In genomic region chr10:119652361-119652760, GRCh38 we compare ENCODE assay signal across 8 cellular contexts. TPM values are rescaled to one million over a fixed set of nuclear protein-coding genes. Genes with fewer than 3 reads are reported as not detected.
DNase-seq lines count a peak whose midpoint lies in the region; ATAC-seq and TF ChIP-seq lines count a peak whose summit lies in the region.

No MANE protein-coding gene starts in this region.

- H3K4me1 ChIP-seq in adipocyte (ENCODE audit: control insufficient read depth, insufficient read depth, low read length) (peaks cover 50% of the 10 kb centered on the region), heart right ventricle (peaks cover 27 to 55% (median 48%) of the 10 kb centered on the region in 9 donors), rectal smooth muscle tissue (ENCODE audit: control insufficient read depth, insufficient read depth, low read length) (peaks cover 32% of the 10 kb centered on the region)

- DNase-seq in Right ventricle myocardium inferior (ENCODE audit: missing footprints) (no peak), cardiac septum (ENCODE audit: low spot score) (no peak), NCI-H2227 (lab: John Stamatoyannopoulos, UW; ENCODE audit: unreplicated experiment) (peak; percentile 40), adipocyte (ENCODE audit: low read depth) (peak; percentile 87), heart right ventricle (no peak)

- peak; percentile 38 for ATAC-seq in Right ventricle myocardium inferior
- peak in 5 of 8 donors; percentile 19 to 40 (median 34) for ATAC-seq in heart right ventricle
- no peak for ATAC-seq in HG02623 (IDR thresholded peaks at IDR 0.05; ENCODE audit: unreplicated experiment)
- no peak for ATAC-seq in GM18861 (IDR thresholded peaks at IDR 0.05; ENCODE audit: unreplicated experiment)

- intact Hi-C loops in Right ventricle myocardium inferior (cut with DNase I) = loop anchor here (5.0 kb wide), 1 partner anchor 445 kb away; the partner anchor contains the start of gene GRK5
- intact Hi-C loops in cardiac septum (cut with DNase I) = loop anchor here (2.0 to 10.0 kb wide), 3 partner anchors 16 to 448 kb away; partner anchors contain the start of gene GRK5
- intact Hi-C loops in heart right ventricle (cut with DNase I) = loop anchor here in 4 of 10 donors (5.0 to 10.0 kb wide), 3 partner anchors 35 to 58 kb away; partner anchors contain the start of gene TIAL1 (in 3 of the 4)

- no peaks in the 10 kb centered on the region for H3K9me3 ChIP-seq in adipocyte (ENCODE audit: control insufficient read depth, low read length)
- H3K9me3 ChIP-seq in heart right ventricle = no peaks in the 10 kb centered on the region

- H3K27me3 ChIP-seq in adipocyte (replicated peaks; ENCODE audit: control insufficient read depth, insufficient read depth, low read length) (no peaks in the 10 kb centered on the region), heart right ventricle (peaks cover 0 to 3% (median 0%) of the 10 kb centered on the region in 7 donors), rectal smooth muscle tissue (ENCODE audit: control insufficient read depth, insufficient read depth, low read length) (no peaks in the 10 kb centered on the region)

- H3K9ac ChIP-seq in adipocyte (ENCODE audit: low read length) (peak overlapping the region; percentile 98), rectal smooth muscle tissue (ENCODE audit: low read length) (peak overlapping the region; percentile 93)

- H3K27ac ChIP-seq in heart right ventricle (peak overlapping the region; percentile 92 to 100 (median 98)), rectal smooth muscle tissue (ENCODE audit: low read depth, low read length) (peak overlapping the region; percentile 96)

- 1 to 8% methylated on average over 3 of the region's 3 CpGs for WGBS in heart right ventricle, 2 donors

- TF ChIP-seq CTCF in heart right ventricle (IDR thresholded peaks at IDR 0.05) = peak in 6 of 9 donors; percentile 13 to 53 (median 44)

- H3K36me3 ChIP-seq in adipocyte (ENCODE audit: control insufficient read depth, insufficient read depth, low read length, severe bottlenecking) (peaks cover 6% of the 10 kb centered on the region), heart right ventricle (peaks cover 0 to 15% (median 0%) of the 10 kb centered on the region in 9 donors), rectal smooth muscle tissue (ENCODE audit: control insufficient read depth, insufficient read depth, low read length) (no peaks in the 10 kb centered on the region)

- H3K4me3 ChIP-seq in adipocyte (ENCODE audit: low read length) (peak overlapping the region; percentile 89), heart right ventricle (peak overlapping the region; percentile 59 to 96 (median 86)), rectal smooth muscle tissue (ENCODE audit: low read length) (peak overlapping the region; percentile 86)

RNA-seq across cellular contexts. Expression of gene BAG3, which starts 1.2 kb away (rescaled TPM):
- total RNA-seq in Right ventricle myocardium inferior (152 TPM), cardiac septum (172 TPM), heart right ventricle (100 to 1,000 TPM; 115 to 191 (median 145) TPM)
- polyA plus RNA-seq in heart right ventricle = 100 to 1,000 TPM in 1 of 2 donors, 10 to 100 TPM in 1; 42.5 to 193 TPM

RNA-seq across cellular contexts. Expression of gene TIAL1, which starts 55.6 kb away (rescaled TPM):
- total RNA-seq in Right ventricle myocardium inferior (74.0 TPM), cardiac septum (75.0 TPM), heart right ventricle (10 to 100 TPM; 65.3 to 94.6 (median 70.7) TPM)
- polyA plus RNA-seq in heart right ventricle = 10 to 100 TPM; 35.9 to 40.7 TPM

Comparison
In these comparisons a context has a peak if more than half of its experiments do, and no peak if none do; other contexts are left out.
1. ATAC-seq: peak in Right ventricle myocardium inferior (single experiment) and heart right ventricle (5 of 8); none in HG02623 (single experiment) and GM18861 (single experiment).
2. DNase-seq: peak in NCI-H2227 (single experiment) and adipocyte (single experiment); none in Right ventricle myocardium inferior (single experiment), cardiac septum (single experiment) and heart right ventricle (0 of 2).
3. Peak in every context shown above with its lines, with median percentiles within 50 percentile points of each other: H3K4me3 ChIP-seq.